Comparison of ENCODE assay signal across 12 cellular contexts in the genomic region with DNA sequence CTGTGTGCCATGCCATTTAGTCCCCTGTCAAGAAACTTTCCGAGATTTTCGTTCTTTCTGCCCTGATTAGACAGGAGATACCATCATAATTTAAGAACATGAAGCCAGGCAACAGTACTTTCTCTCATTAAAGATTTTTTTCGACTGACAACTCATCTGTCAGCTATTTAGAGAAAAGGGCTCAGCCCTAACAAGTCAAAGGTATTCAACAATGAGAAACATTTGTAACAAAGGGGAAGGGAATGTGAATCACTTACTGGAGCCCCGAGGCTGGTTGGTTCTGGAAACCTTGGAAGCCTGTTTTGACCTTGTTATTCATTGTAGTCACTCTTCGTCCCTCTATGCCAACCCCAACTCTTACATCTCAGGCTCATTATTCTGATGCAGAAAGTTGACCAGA.
DNase-seq lines count a peak whose midpoint lies in the region; ATAC-seq and FAIRE-seq lines count a peak whose summit lies in the region.
"Had no signal": no experiment of that assay in that cellular context is flagged by ENCODE, and none has a peak within 500 bp of the region (broad histone marks: within the 10 kb centered on the region; RNA-seq: fewer than 3 reads in every experiment).

No MANE protein-coding gene starts in this region.

- FAIRE-seq in G401.6 (lab: Jason Lieb, UNC): peak; percentile 98

- peak; percentile 91 for ATAC-seq in esophagus mucosa
- ATAC-seq: stimulated activated memory B cell treated with anti-CD40 and anti-IgM and Interleukin-4, amounts not matched to agents 10 μg/mL and 1 μg/mL and 100 μg/mL, for 72 hours had no signal

- DNase-seq in RPMI7951 (ENCODE audit: low read depth): peak; percentile 98
- peak; percentile 53 for DNase-seq in pulmonary artery endothelial cell (ENCODE audit: low read depth, low spot score)
- no peak for DNase-seq in activated T-cell treated with anti-CD3 and anti-CD28 coated beads, Interleukin-2, amount 50 U/mL, for 1 hour
- DNase-seq in anterior cingulate cortex (lab: John Stamatoyannopoulos, UW): no peak
- no peak for DNase-seq in NCI-H1105 (lab: John Stamatoyannopoulos, UW)
- no peak for DNase-seq in SHP77 treated with DMSO at 0.1 percent for 48 hours (lab: John Stamatoyannopoulos, UW)
- DNase-seq: activated CD4-positive, alpha-beta T cell treated with anti-CD3 and anti-CD28 coated beads, Interleukin-2, amount 50 U/mL, for 1 hour; activated naive CD4-positive, alpha-beta T cell treated with Interleukin-2 at 50 U/mL for 16 hours; KG1 had no signal

Comparison
In these comparisons a context has a peak if more than half of its experiments do, and no peak if none do; other contexts are left out.
1. DNase-seq: peak in RPMI7951 (single experiment) and pulmonary artery endothelial cell (single experiment); none in activated T-cell treated with anti-CD3 and anti-CD28 coated beads, Interleukin-2, amount 50 U/mL, for 1 hour (single experiment), anterior cingulate cortex (0 of 58), NCI-H1105 (single experiment) and SHP77 treated with DMSO at 0.1 percent for 48 hours (single experiment).